ENCODE assay signal across 25 cellular contexts in the genomic region with DNA sequence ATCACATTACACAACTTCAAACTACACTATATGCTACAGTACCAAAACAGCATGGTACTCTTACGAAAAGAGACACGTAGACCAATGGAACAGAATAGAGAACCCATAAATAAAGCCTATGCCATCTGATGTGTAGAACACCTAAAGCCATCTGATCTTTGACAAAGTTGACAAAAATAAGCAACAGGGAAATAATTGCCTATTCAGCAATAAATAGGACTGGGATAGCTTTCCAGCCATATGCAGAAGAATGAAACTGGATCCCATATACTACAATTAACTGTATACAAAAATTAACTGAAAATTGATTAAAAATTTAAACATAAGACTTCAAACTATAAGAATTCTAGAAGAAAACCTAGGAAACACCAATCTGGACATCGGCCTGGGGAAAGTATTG.
"Had no signal": no experiment of that assay in that cellular context is flagged by ENCODE, and none has a peak within 500 bp of the region (broad histone marks: within the 10 kb centered on the region; RNA-seq: fewer than 3 reads in every experiment).

No MANE protein-coding gene starts in this region.

- H3K4me3 ChIP-seq: esophagus squamous epithelium had no signal

- H3K27ac ChIP-seq: esophagus squamous epithelium, WERI-Rb-1 had no signal

- H3K27me3 ChIP-seq: esophagus squamous epithelium had no signal

- ATAC-seq: activated CD4-positive, CD25-positive, alpha-beta regulatory T cell treated with anti-CD3 and anti-CD28 coated beads, Interleukin-2, amount 50 U/mL, for 24 hours; activated CD8-positive, alpha-beta T cell treated with anti-CD3 and anti-CD28 coated beads for 36 hours; activated T-helper 17 cell treated with anti-CD3 and anti-CD28 coated beads, Interleukin-2, amount 50 U/mL, for 72 hours; effector memory CD8-positive, alpha-beta T cell; T-helper 17 cell had no signal

- H3K9me3 ChIP-seq: esophagus squamous epithelium had no signal

- H3K4me1 ChIP-seq: esophagus squamous epithelium had no signal

- H3K36me3 ChIP-seq: esophagus squamous epithelium, WERI-Rb-1 had no signal

- DNase-seq: activated B cell treated with CpG ODN at 0.5 μM for 24 hours; activated CD4-positive, alpha-beta T cell treated with anti-CD3 and anti-CD28 coated beads for 48 hours; activated CD4-positive, alpha-beta T cell treated with anti-CD3 and anti-CD28 coated beads, Interleukin-2, amount 50 U/mL, for 1 hour; activated CD4-positive, alpha-beta T cell treated with anti-CD3 and anti-CD28 coated beads, Interleukin-2, amount 50 U/mL, for 48 hours; activated CD8-positive, alpha-beta memory T cell treated with anti-CD3 and anti-CD28 coated beads for 24 hours; activated CD8-positive, alpha-beta T cell treated with anti-CD3 and anti-CD28 coated beads for 36 hours; activated effector memory CD4-positive, alpha-beta T cell treated with Interleukin-2 at 50 U/mL for 16 hours; activated gamma-delta T cell treated with Interleukin-2 at 50 U/mL for 16 hours; activated naive CD4-positive, alpha-beta T cell treated with anti-CD3 and anti-CD28 coated beads, Interleukin-2, amount 50 U/mL, for 16 hours; activated naive CD4-positive, alpha-beta T cell treated with Interleukin-2 at 50 U/mL for 16 hours; activated T-cell treated with anti-CD3 and anti-CD28 coated beads, Interleukin-2, amount 50 U/mL, for 4 hours; amniotic stem cell; anterior cingulate cortex; caudate nucleus; cortex of kidney; dermis blood vessel endothelial cell; effector CD4-positive, alpha-beta T cell; effector memory CD8-positive, alpha-beta T cell; esophagus squamous epithelium; head of caudate nucleus; T-helper 17 cell; T1000; WERI-Rb-1 had no signal
